In the genomic region with DNA sequence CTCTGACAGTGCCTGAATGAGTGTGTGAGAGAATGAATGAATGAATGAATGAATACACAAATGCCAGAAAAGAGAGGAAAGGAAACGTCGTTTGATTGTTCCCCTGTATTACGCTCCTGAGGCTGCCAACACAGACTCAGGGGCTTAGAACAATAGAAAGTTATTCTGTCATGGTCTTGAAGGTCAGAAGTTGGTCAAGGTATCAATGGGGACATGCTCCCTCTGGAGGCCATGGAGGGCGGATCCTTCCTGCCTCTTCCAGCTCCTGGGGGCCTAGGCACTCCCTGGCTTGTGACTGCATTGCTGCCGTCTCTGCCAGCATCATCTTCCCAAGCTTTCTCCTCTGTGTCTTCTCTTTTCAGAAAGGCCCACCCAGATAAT, we compare ENCODE assay signal across 8 cellular contexts.
DNase-seq lines count a peak whose midpoint lies in the region; ATAC-seq, FAIRE-seq and TF ChIP-seq lines count a peak whose summit lies in the region.

No MANE protein-coding gene starts in this region.

- H3K4me3 ChIP-seq in GM12864 (ENCODE audit: low read depth, low read length) (no peak overlapping the region), foreskin fibroblast (ENCODE audit: low read depth in 1 of 2, low read length in 2 of 2) (no peak overlapping the region)

- no peak for FAIRE-seq in GM19239 (lab: Jason Lieb, UNC)

- no peak for ATAC-seq in GM21447 (IDR thresholded peaks at IDR 0.05; ENCODE audit: unreplicated experiment)

- TF ChIP-seq CTCF in GM12864 (IDR thresholded peaks at IDR 0.05; ENCODE audit: low read depth, low read length, missing control alignments) (peak; percentile 29), foreskin fibroblast (IDR thresholded peaks at IDR 0.05; ENCODE audit: low read depth, low read length) (peak; percentile 37)

- DNase-seq in 8988T = peak; percentile 86
- no peak for DNase-seq in GM12864 (ENCODE audit: low read depth)
- DNase-seq in RKO (ENCODE audit: low spot score) = peak; percentile 55
- peak in 1 of 2 donors; percentile 59 for DNase-seq in foreskin fibroblast
- DNase-seq in GM19239 (ENCODE audit: insufficient read length, low spot score) = no peak
- DNase-seq in NCI-H1436 treated with DMSO at 0.1 percent for 48 hours (lab: John Stamatoyannopoulos, UW) = no peak
- no peak for DNase-seq in HPDE6-E6E7 (ENCODE audit: extremely low spot score)

Comparison
In these comparisons a context has a peak if more than half of its experiments do, and no peak if none do; other contexts are left out.
1. DNase-seq: peak in 8988T (single experiment) and RKO (single experiment); none in GM12864 (single experiment), GM19239 (single experiment), NCI-H1436 treated with DMSO at 0.1 percent for 48 hours (single experiment) and HPDE6-E6E7 (single experiment).